Comparison of ENCODE assay signal across 8 cellular contexts in the genomic region with DNA sequence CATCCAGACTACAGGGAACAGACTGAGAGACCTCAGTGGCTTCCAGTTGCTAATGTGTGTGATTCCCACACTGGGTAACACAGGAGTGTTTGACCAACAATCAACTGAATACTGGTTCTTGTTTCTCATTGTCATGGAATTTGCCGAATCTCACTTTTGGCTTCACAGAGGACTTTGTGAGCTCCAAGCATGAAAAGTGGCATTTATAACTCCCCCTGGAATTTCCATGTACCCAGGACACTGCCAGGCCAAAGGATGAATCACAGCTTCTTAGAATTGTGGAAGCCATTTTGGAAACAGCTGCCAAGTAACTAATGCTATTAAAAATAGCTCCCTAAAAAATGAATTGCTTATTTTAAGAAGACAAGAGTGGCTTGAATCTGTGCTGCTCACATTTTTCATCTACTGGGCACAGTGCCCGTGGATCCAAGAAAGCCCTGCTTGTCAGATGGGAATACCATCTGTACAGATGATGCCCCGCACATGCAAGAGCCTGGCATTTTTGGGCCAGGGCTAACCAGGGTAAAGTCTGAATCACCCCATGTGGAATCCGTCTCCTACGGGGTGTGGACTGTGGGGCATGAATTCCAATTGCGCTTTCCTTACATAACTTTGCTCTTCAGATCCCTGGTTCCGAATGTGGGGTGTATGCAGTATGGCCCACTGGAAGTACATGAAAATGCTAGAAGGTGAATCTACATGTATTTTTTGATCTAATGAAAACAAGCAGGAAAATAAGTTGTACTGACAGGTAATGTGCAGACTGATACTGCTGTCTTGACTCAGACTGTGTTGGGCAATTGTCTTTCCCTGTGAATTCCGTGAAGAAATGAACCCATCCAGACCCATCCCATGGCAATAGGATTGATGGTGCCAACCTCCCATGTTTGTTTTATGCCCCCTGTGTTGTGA.
DNase-seq lines count a peak whose midpoint lies in the region; ATAC-seq and TF ChIP-seq lines count a peak whose summit lies in the region.

No MANE protein-coding gene starts in this region.

- H3K27ac Mint-ChIP-seq in immature natural killer cell = no peak overlapping the region

- TF ChIP-seq CTCF in epithelial cell of proximal tubule (conservative IDR thresholded peaks at IDR 0.05; ENCODE audit: low read depth, low read length) = no peak

- peaks cover 0 to 2% (median 2%) of the 10 kb centered on the region in 3 donors for H3K27me3 Mint-ChIP-seq in immature natural killer cell (ENCODE audit: low read depth in 3 of 3)

- no peaks in the 10 kb centered on the region for H3K36me3 Mint-ChIP-seq in immature natural killer cell

- no peak for ATAC-seq in HG03439 (IDR thresholded peaks at IDR 0.05; ENCODE audit: unreplicated experiment)
- no peak for ATAC-seq in GM21367 (IDR thresholded peaks at IDR 0.05; ENCODE audit: unreplicated experiment)

- no peak overlapping the region for H3K4me3 ChIP-seq in epithelial cell of proximal tubule (ENCODE audit: low read depth, low read length)

- peak; percentile 92 for DNase-seq in A172 (ENCODE audit: low spot score)
- peak; percentile 89 to 95 for DNase-seq in NCI-H446 (lab: John Stamatoyannopoulos, UW)
- DNase-seq in epithelial cell of proximal tubule (ENCODE audit: low read depth) = peak; percentile 18
- peak; percentile 41 for DNase-seq in middle frontal gyrus (ENCODE audit: extremely low spot score, low spot score)
- no peak for DNase-seq in immature natural killer cell
- DNase-seq in NCI-H1436 (lab: John Stamatoyannopoulos, UW) = no peak

- H3K4me3 Mint-ChIP-seq in immature natural killer cell = no peak overlapping the region

- H3K4me1 Mint-ChIP-seq in immature natural killer cell = no peaks in the 10 kb centered on the region

- H3K9me3 Mint-ChIP-seq in immature natural killer cell = peaks cover 0 to 4% (median 0%) of the 10 kb centered on the region in 6 donors

Comparison
In these comparisons a context has a peak if more than half of its experiments do, and no peak if none do; other contexts are left out.
1. DNase-seq: peak in A172 (single experiment), NCI-H446 (2 of 2), epithelial cell of proximal tubule (single experiment) and middle frontal gyrus (single experiment); none in immature natural killer cell (0 of 3) and NCI-H1436 (single experiment).